In genomic region chr10:72048450-72049124, GRCh38 we compare ENCODE assay signal across 8 cellular contexts. TPM values are rescaled to one million over a fixed set of nuclear protein-coding genes. Genes with fewer than 3 reads are reported as not detected.
DNase-seq lines count a peak whose midpoint lies in the region; ATAC-seq and TF ChIP-seq lines count a peak whose summit lies in the region.

No MANE protein-coding gene starts in this region.

- no peaks in the 10 kb centered on the region for H3K27me3 Mint-ChIP-seq in naive B cell

- ATAC-seq in esophagus mucosa (peak; percentile 90), naive B cell (ENCODE audit: low read depth in 2 of 2) (peak; percentile 97 to 98)

- H3F3A ChIP-seq in PC-9 (ENCODE audit: insufficient read depth, low read depth) = no peaks in the 10 kb centered on the region

- no peaks in the 10 kb centered on the region for H3K36me3 ChIP-seq in PC-9 (ENCODE audit: low read depth)

- CTCF ChIA-PET in PC-9 (lab: Charles Lee) = interaction anchor here (0.5 to 1.6 kb wide), 37 partner anchors 10 to 1825 kb away, joined by 3 to 24 read pairs (median 4); no protein-coding TSS in a partner anchor

- H3K4me3 Mint-ChIP-seq in naive B cell = peak overlapping the region in 1 of 8 donors; percentile 65

- BruUV-seq in PC-9 (replicated peaks; lab: Mats Ljungman, UMichigan) = no TSS peak

- peak overlapping the region; percentile 57; the same call in 1 of the 2 replicates for H2AFZ ChIP-seq in PC-9

- POLR2A ChIA-PET in PC-9 (lab: Charles Lee; ENCODE audit: unreplicated experiment) = interaction anchor here (0.6 to 1.0 kb wide), 3 partner anchors 59 to 352 kb away, joined by 3 to 11 read pairs (median 4); partner anchors contain the start of gene DDIT4

- peaks cover 8% of the 10 kb centered on the region; the same call in 1 of the 2 replicates for H3K4me1 ChIP-seq in PC-9 (replicated peaks; ENCODE audit: insufficient read depth)

- no peak overlapping the region for H3K27ac ChIP-seq in PC-9

- DNase-seq in AG08395 (ENCODE audit: low spot score) = peak; percentile 93
- peak; percentile 97 for DNase-seq in GM19240 (ENCODE audit: insufficient read length, low spot score)
- peak; percentile 88 to 92 for DNase-seq in PC-9
- peak; percentile 80 for DNase-seq in activated T-cell treated with anti-CD3 and anti-CD28 coated beads for 48 hours (ENCODE audit: low read depth)
- DNase-seq in naive B cell = peak; percentile 73
- peak; percentile 78 to 83 for DNase-seq in stimulated activated CD8-positive, alpha-beta memory T cell treated with anti-CD3 and anti-CD28 coated beads, Interleukin-7, amount 100 ng/mL, for 4 hours (ENCODE audit: low read depth in 2 of 2)

- no peak overlapping the region for H3K4me3 ChIP-seq in PC-9

- no peaks in the 10 kb centered on the region for H3K79me2 ChIP-seq in PC-9 (ENCODE audit: low read depth)

- peak; percentile 100 for TF ChIP-seq CTCF in LNCAP (IDR thresholded peaks at IDR 0.05)
- TF ChIP-seq CTCF in PC-9 (conservative IDR thresholded peaks at IDR 0.05) = peak; percentile 100

- no peaks in the 10 kb centered on the region for H3K27me3 ChIP-seq in PC-9 (ENCODE audit: insufficient read depth, low read depth)

- H3K4me2 ChIP-seq in PC-9 = peak overlapping the region; percentile 30

- peaks cover 5% of the 10 kb centered on the region; the same call in 1 of the 2 replicates for H3K9me3 ChIP-seq in PC-9 (ENCODE audit: insufficient read depth, low read depth)

- no peaks in the 10 kb centered on the region for H3K9me2 ChIP-seq in PC-9 (ENCODE audit: insufficient read depth)

- H3K4me1 Mint-ChIP-seq in naive B cell = peaks cover 4 to 9% (median 6%) of the 10 kb centered on the region in 3 donors

- H3K36me3 Mint-ChIP-seq in naive B cell = no peaks in the 10 kb centered on the region

- H4K20me1 ChIP-seq in PC-9 (ENCODE audit: insufficient read depth) = no peaks in the 10 kb centered on the region

- H3K27ac Mint-ChIP-seq in naive B cell = peak overlapping the region in 1 of 6 donors; percentile 81

- H3K9me3 Mint-ChIP-seq in naive B cell = peaks cover 0 to 8% (median 0%) of the 10 kb centered on the region in 7 donors

- intact Hi-C loops in PC-9 (cut with micrococcal nuclease; ENCODE audit: unreplicated experiment) = loop anchor here (1.0 to 10.0 kb wide), 11 partner anchors 32 to 736 kb away; partner anchors contain the start of gene CDH23

RNA-seq across cellular contexts. Expression of gene SPOCK2, which starts 39.8 kb away (rescaled TPM):
- total RNA-seq in PC-9 (2021) (4.2 and 5.3 TPM in 2 replicates), esophagus mucosa (1.5 TPM)
- polyA plus RNA-seq in naive B cell (ENCODE audit: low read depth in 6 of 6) = 10 to 100 TPM; 27.8 to 59.5 (median 46.3) TPM
